27 cellular contexts compared by ENCODE assay signal in genomic region chr17:71192039-71192555, GRCh38.
"Had no signal": no experiment of that assay in that cellular context is flagged by ENCODE, and none has a peak within 500 bp of the region (broad histone marks: within the 10 kb centered on the region; RNA-seq: fewer than 3 reads in every experiment).

No MANE protein-coding gene starts in this region.

- H3K27ac Mint-ChIP-seq: dendritic cell treated with granulocyte-macrophage colony-stimulating factor and Interleukin-4, amounts not matched to agents 40 ng/mL and 50 ng/mL, for 4 days; immature natural killer cell; naive B cell; nephron; stimulated activated memory B cell treated with anti-CD40 and anti-IgM and Interleukin-4, amounts not matched to agents 10 μg/mL and 1 μg/mL and 100 μg/mL, for 72 hours; stimulated activated naive CD8-positive, alpha-beta T cell treated with anti-CD3 and anti-CD28 coated beads, Interleukin-15, Interleukin-2, amounts not matched to agents 100 ng/mL and 50 ng/mL, for 24 hours had no signal

- H3K27me3 ChIP-seq: esophagus squamous epithelium, gastroesophageal sphincter, spleen, tibial artery, upper lobe of right lung, vagina had no signal

- H3K36me3 Mint-ChIP-seq: immature natural killer cell; naive B cell; stimulated activated memory B cell treated with anti-CD40 and anti-IgM and Interleukin-4, amounts not matched to agents 10 μg/mL and 1 μg/mL and 100 μg/mL, for 72 hours had no signal

- ATAC-seq: gastroesophageal sphincter; left cardiac atrium; left ventricle myocardium superior; sciatic nerve; stimulated activated memory B cell treated with anti-CD40 and anti-IgM and Interleukin-4, amounts not matched to agents 10 μg/mL and 1 μg/mL and 100 μg/mL, for 72 hours; upper lobe of right lung had no signal

- H3K27ac ChIP-seq: gastroesophageal sphincter, parathyroid adenoma, prostate gland, spleen, tibial artery, upper lobe of right lung, vagina had no signal

- H3K4me1 ChIP-seq: gastroesophageal sphincter, parathyroid adenoma, prostate gland, spleen, tibial artery, upper lobe of right lung, vagina had no signal

- H3K27me3 Mint-ChIP-seq: dendritic cell treated with granulocyte-macrophage colony-stimulating factor and Interleukin-4, amounts not matched to agents 40 ng/mL and 50 ng/mL, for 4 days; naive B cell; stimulated activated memory B cell treated with anti-CD40 and anti-IgM and Interleukin-4, amounts not matched to agents 10 μg/mL and 1 μg/mL and 100 μg/mL, for 72 hours; stimulated activated naive CD8-positive, alpha-beta T cell treated with anti-CD3 and anti-CD28 coated beads, Interleukin-15, Interleukin-2, amounts not matched to agents 100 ng/mL and 50 ng/mL, for 24 hours had no signal

- H3K4me3 ChIP-seq: esophagus squamous epithelium, gastroesophageal sphincter, lung, prostate gland, spleen, tibial artery, upper lobe of right lung, vagina had no signal

- H3K9me3 ChIP-seq: esophagus squamous epithelium, gastroesophageal sphincter, prostate gland, tibial artery, upper lobe of right lung, vagina had no signal

- H3K4me1 Mint-ChIP-seq: immature natural killer cell; naive B cell; nephron; stimulated activated memory B cell treated with anti-CD40 and anti-IgM and Interleukin-4, amounts not matched to agents 10 μg/mL and 1 μg/mL and 100 μg/mL, for 72 hours had no signal

- DNase-seq: esophagus squamous epithelium; foreskin fibroblast; glutamatergic neuron; immature natural killer cell; kidney; left cardiac atrium; left ventricle myocardium superior; midbrain; naive B cell; occipital lobe; retina; spleen; stimulated activated CD4-positive, alpha-beta T cell treated with anti-CD3 and anti-CD28 coated beads, Interleukin-15, amount 100 ng/mL, for 24 hours; stimulated activated CD4-positive, alpha-beta T cell treated with anti-CD3 and anti-CD28 coated beads, Interleukin-1b, Interleukin-23, amount 100 ng/mL, for 48 hours; stimulated activated CD4-positive, alpha-beta T cell treated with anti-CD3 and anti-CD28 coated beads, Interleukin-4, amount 100 ng/mL, for 24 hours; tibial artery; upper lobe of right lung had no signal

- H3K36me3 ChIP-seq: esophagus squamous epithelium, gastroesophageal sphincter, prostate gland, spleen, tibial artery, upper lobe of right lung, vagina had no signal

- H3K4me3 Mint-ChIP-seq: dendritic cell treated with granulocyte-macrophage colony-stimulating factor and Interleukin-4, amounts not matched to agents 40 ng/mL and 50 ng/mL, for 4 days; immature natural killer cell; naive B cell; nephron; stimulated activated memory B cell treated with anti-CD40 and anti-IgM and Interleukin-4, amounts not matched to agents 10 μg/mL and 1 μg/mL and 100 μg/mL, for 72 hours; stimulated activated naive CD8-positive, alpha-beta T cell treated with anti-CD3 and anti-CD28 coated beads, Interleukin-15, Interleukin-2, amounts not matched to agents 100 ng/mL and 50 ng/mL, for 24 hours had no signal

- FAIRE-seq: kidney had no signal
